In the genomic region with DNA sequence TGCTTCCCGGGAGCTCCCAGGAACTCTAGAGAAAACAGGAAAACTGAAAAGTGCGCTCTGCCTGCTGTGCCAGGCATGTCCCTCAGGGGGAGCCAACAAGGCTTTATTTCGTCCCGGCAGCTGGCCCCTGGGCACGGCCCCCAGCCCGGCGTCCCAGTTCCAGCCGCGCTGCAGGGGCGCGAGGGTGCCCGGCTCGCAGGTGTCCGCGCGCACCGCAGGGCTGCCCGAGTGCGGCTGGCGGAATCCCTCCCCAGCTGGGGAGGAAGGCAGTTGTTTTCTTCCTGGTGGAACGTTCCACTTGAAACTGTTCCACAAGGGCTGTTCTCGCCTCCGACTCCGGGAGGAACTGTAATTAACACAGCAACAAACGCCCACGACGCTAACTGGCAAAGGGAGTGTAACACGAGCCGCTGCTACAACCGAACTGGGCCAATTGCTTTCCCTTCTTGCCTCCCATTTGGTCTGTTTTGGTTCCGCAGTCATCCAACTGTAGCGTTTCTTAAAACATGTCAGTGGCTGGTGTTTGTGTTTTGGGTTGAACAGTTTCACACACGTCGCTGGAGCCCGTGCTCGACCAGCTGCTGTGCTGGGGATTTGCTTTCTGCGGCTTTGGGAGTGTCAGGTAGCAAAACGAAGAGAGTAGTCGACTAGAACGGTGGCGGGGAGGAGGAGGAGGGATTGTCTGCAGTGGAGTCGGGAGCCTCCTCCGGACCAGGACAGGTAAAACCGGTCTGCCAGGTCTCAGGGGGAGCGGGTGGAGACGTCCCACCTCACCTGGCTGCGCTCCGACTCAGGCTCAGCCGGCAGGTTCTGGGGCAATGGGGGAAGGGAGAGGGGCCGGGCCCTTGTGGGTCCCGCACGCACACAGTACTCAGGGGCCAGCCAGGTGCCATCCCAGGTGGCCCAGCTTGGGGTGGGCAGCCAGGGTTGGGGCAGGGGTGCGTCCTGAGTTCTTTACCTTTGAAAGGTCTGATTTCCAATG, we compare ENCODE assay signal across 7 cellular contexts.
A peak's percentile ranks its signal among the peaks of the same experiment; 100 is the strongest.
DNase-seq lines count a peak whose midpoint lies in the region; ATAC-seq and TF ChIP-seq lines count a peak whose summit lies in the region.

No MANE protein-coding gene starts in this region.

- H4K20me1 ChIP-seq in OCI-LY3 (ENCODE audit: insufficient read depth, low read length), result no peaks in the 10 kb centered on the region

- intact Hi-C loops in left cardiac atrium (cut with DNase I), result loop anchor here in 1 of 2 donors (10.0 kb wide), 1 partner anchor 120 kb away; no protein-coding TSS in a partner anchor

- H2AFZ ChIP-seq in OCI-LY3 (ENCODE audit: low read depth, low read length), result peak overlapping the region; percentile 84

- DNase-seq in GM04503 (ENCODE audit: low read depth) (peak; percentile 5), HuH-7.5 (ENCODE audit: low spot score) (peak; percentile 87), amniotic epithelial cell (ENCODE audit: low read depth) (peak; percentile 56), left cardiac atrium (peak; percentile 69), osteocyte (ENCODE audit: extremely low spot score, unreplicated experiment) (peak; percentile 89)

- peaks cover 16% of the 10 kb centered on the region for H3K4me1 Mint-ChIP-seq in osteocyte (ENCODE audit: unreplicated experiment)

- peak overlapping the region; percentile 6 for H3K27ac Mint-ChIP-seq in osteocyte (ENCODE audit: unreplicated experiment)

- H3K9me3 Mint-ChIP-seq in osteocyte (ENCODE audit: unreplicated experiment), result no peaks in the 10 kb centered on the region

- peaks cover 17% of the 10 kb centered on the region; the same call in 1 of the 2 replicates for H3K27me3 ChIP-seq in OCI-LY3 (ENCODE audit: low read depth, low read length)

- peaks cover 43% of the 10 kb centered on the region for H3K27me3 Mint-ChIP-seq in osteocyte (ENCODE audit: unreplicated experiment)

- H3K27ac ChIP-seq in OCI-LY3 (ENCODE audit: low read length), result no peak overlapping the region

- no peaks in the 10 kb centered on the region for H3K36me3 Mint-ChIP-seq in osteocyte (ENCODE audit: unreplicated experiment)

- TF ChIP-seq CTCF in OCI-LY3 (IDR thresholded peaks at IDR 0.05; ENCODE audit: low read depth, low read length), result peak; percentile 57
- TF ChIP-seq CTCF in osteocyte (IDR thresholded peaks at IDR 0.05), result peak; percentile 79

- ATAC-seq in GM21723 (IDR thresholded peaks at IDR 0.05; ENCODE audit: unreplicated experiment) (peak; percentile 76), left cardiac atrium (peak; percentile 82 to 85)

- H3K9ac ChIP-seq in OCI-LY3 (ENCODE audit: low read length), result peak overlapping the region; percentile 55

- no peaks in the 10 kb centered on the region for H3K79me2 ChIP-seq in OCI-LY3 (ENCODE audit: low read length)

- H3K36me3 ChIP-seq in OCI-LY3 (replicated peaks; ENCODE audit: low read depth, low read length), result no peaks in the 10 kb centered on the region

- H3K4me1 ChIP-seq in OCI-LY3 (ENCODE audit: low read length), result peaks cover 12% of the 10 kb centered on the region; the same call in 1 of the 2 replicates

- H3K9me3 ChIP-seq in OCI-LY3 (ENCODE audit: insufficient read depth, low read length), result no peaks in the 10 kb centered on the region

- H3K4me3 Mint-ChIP-seq in osteocyte (ENCODE audit: unreplicated experiment), result peak overlapping the region; percentile 83

- H3K4me2 ChIP-seq in OCI-LY3 (ENCODE audit: low read length), result peak overlapping the region; percentile 95

- peak overlapping the region; percentile 94 for H3K4me3 ChIP-seq in OCI-LY3 (ENCODE audit: low read length)

Comparison
In these comparisons a context has a peak if more than half of its experiments do, and no peak if none do; other contexts are left out.
1. DNase-seq: peak in every context shown above with its lines; median percentile 89 in osteocyte; 87 in HuH-7.5; 69 in left cardiac atrium; 56 in amniotic epithelial cell; 5 in GM04503.